In the genomic region with DNA sequence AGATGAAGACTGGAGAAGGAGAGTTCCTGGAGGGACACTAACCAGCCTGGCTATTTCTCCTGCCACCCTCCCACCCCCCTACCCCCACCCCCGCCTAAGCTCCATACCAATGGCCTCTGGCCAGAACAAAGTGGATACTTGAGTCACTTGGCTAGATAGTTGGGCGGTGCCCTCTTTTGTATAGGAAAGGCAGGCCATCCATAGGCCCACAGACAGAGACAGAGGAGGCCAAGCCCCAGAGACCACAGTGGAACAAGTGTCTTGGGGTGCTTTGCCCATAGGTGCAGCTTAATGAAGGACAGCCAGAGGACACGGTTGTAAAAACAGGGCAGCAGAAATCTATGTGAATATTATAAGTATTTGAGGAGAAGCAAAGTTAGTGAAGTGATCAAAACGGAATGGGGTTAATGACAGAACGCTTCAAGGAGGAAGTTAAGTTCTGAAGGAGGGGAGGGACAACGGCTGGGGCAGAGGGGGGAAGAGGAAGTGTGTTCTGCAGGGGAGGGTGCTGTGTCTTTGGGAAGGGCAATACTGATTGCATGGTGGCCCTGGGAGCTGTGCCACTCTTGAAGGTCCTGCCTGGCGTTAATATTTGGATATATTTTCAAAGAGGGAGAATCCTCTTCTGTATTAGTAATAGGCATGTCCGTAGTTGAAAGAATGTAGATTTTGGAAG, we compare ENCODE assay signal across 8 cellular contexts. TPM values are rescaled to one million over a fixed set of nuclear protein-coding genes. Genes with fewer than 3 reads are reported as not detected.
A peak's percentile ranks its signal among the peaks of the same experiment; 100 is the strongest.
DNase-seq lines count a peak whose midpoint lies in the region; ATAC-seq and TF ChIP-seq lines count a peak whose summit lies in the region.
"Had no signal": no experiment of that assay in that cellular context is flagged by ENCODE, and none has a peak within 500 bp of the region (broad histone marks: within the 10 kb centered on the region; RNA-seq: fewer than 3 reads in every experiment).

No MANE protein-coding gene starts in this region.

- peak overlapping the region; percentile 61 for H3K9ac ChIP-seq in SU-DHL-6 (ENCODE audit: low read length)

- H4K20me1 ChIP-seq in SU-DHL-6 (ENCODE audit: low read depth, low read length) = no peaks in the 10 kb centered on the region

- in situ Hi-C loops in ACHN (cut with HindIII; ENCODE audit: low pct_ligation_motif_present, low pct_unique_long_range_greater_than_20kb, low sequenced_read_pairs) = no loop called here

- H3F3A ChIP-seq in SU-DHL-6 (ENCODE audit: insufficient read depth) = peaks cover 61% of the 10 kb centered on the region

- H3K9me2 ChIP-seq in SU-DHL-6 (replicated peaks; ENCODE audit: insufficient read depth, low read length) = no peaks in the 10 kb centered on the region

- H3K4me3 ChIP-seq in SU-DHL-6 (ENCODE audit: insufficient read depth, low read length, poor library complexity, severe bottlenecking) (peak overlapping the region; percentile 22), uterus (no peak overlapping the region)

- no peak overlapping the region for H2AFZ ChIP-seq in SU-DHL-6 (ENCODE audit: low read depth, low read length, severe bottlenecking)

- no peak for TF ChIP-seq POLR2A in uterus (IDR thresholded peaks at IDR 0.05)

- ATAC-seq in GM19324 (IDR thresholded peaks at IDR 0.05; ENCODE audit: low FRiP score, unreplicated experiment) = peak; percentile 32
- ATAC-seq in HG02981 (IDR thresholded peaks at IDR 0.05; ENCODE audit: unreplicated experiment) = peak; percentile 53
- ATAC-seq in left ventricle myocardium superior = peak; percentile 69

- TF ChIP-seq CTCF in SU-DHL-6 (IDR thresholded peaks at IDR 0.05; ENCODE audit: insufficient read depth, low read length, poor library complexity, severe bottlenecking) (no peak), uterus (IDR thresholded peaks at IDR 0.05) (no peak)

- no peaks in the 10 kb centered on the region for H3K4me1 ChIP-seq in uterus

- peak overlapping the region; percentile 94 for H3K4me2 ChIP-seq in SU-DHL-6 (ENCODE audit: low read depth, low read length, poor library complexity, severe bottlenecking)

- no peaks in the 10 kb centered on the region for H3K36me3 ChIP-seq in SU-DHL-6 (ENCODE audit: low read length)
- no peaks in the 10 kb centered on the region for H3K36me3 ChIP-seq in uterus

- H3K27me3 ChIP-seq in SU-DHL-6 (ENCODE audit: low read length) (no peaks in the 10 kb centered on the region), uterus (no peaks in the 10 kb centered on the region)

- intact Hi-C loops in left ventricle myocardium superior (cut with micrococcal nuclease) (no loop called here), uterus (cut with DNase I; ENCODE audit: low total_unique reads) (no loop called here)

- no peaks in the 10 kb centered on the region for H3K9me3 ChIP-seq in SU-DHL-6 (ENCODE audit: insufficient read depth, low read length)
- H3K9me3 ChIP-seq in uterus = no peaks in the 10 kb centered on the region

- peak overlapping the region; percentile 100 for H3K27ac ChIP-seq in SU-DHL-6 (ENCODE audit: low read depth, low read length)
- H3K27ac ChIP-seq in uterus = peak overlapping the region in 1 of 2 donors; percentile 49

- H3K79me2 ChIP-seq in SU-DHL-6 (ENCODE audit: insufficient read depth, low read length) = peaks cover 83% of the 10 kb centered on the region

- no peak for DNase-seq in left ventricle myocardium superior
- DNase-seq in ACHN = no peak
- DNase-seq in DMS153 treated with DMSO at 0.1 percent for 48 hours (lab: John Stamatoyannopoulos, UW; ENCODE audit: unreplicated experiment) = no peak
- DNase-seq in uterus = no peak

RNA-seq across cellular contexts. Expression of gene FLI1, which starts 32.7 kb away (rescaled TPM):
- total RNA-seq in left ventricle myocardium superior (18.9 TPM), uterus (10 to 100 TPM; 12.4 to 56.0 (median 22.5) TPM)
- total RNA-seq: NCI-H460 had no signal
